Comparison of ENCODE assay signal across 1 cellular context in genomic region chr4:138540056-138540800, GRCh38.
TF ChIP-seq lines count a peak whose summit lies in the region.

No MANE protein-coding gene starts in this region.

TF ChIP-seq in GM23338, 12 proteins besides CTCF, POLR2A, EP300 and RAD21:
- TF ChIP-seq ZNF462 (CRISPR knock-in tag; IDR thresholded peaks at IDR 0.05) (no peak), ETS1 (IDR thresholded peaks at IDR 0.05) (no peak), ZNF114 (CRISPR knock-in tag; IDR thresholded peaks at IDR 0.05) (no peak), ZNF331 (CRISPR knock-in tag; IDR thresholded peaks at IDR 0.05; ENCODE audit: low read depth) (no peak), NANOG (IDR thresholded peaks at IDR 0.05; ENCODE audit: borderline replicate concordance) (no peak), EZH2 (IDR thresholded peaks at IDR 0.05; ENCODE audit: low read depth, unreplicated experiment) (no peak), POLR2AphosphoS5 (IDR thresholded peaks at IDR 0.05; ENCODE audit: low read depth) (no peak), EZH2phosphoT487 (IDR thresholded peaks at IDR 0.05; ENCODE audit: unreplicated experiment) (no peak), STAT1 (IDR thresholded peaks at IDR 0.05; ENCODE audit: unreplicated experiment) (no peak), CREB1 (CRISPR knock-in tag; IDR thresholded peaks at IDR 0.05; ENCODE audit: low read depth) (no peak), REST (IDR thresholded peaks at IDR 0.05; ENCODE audit: unreplicated experiment) (no peak), JUNB (IDR thresholded peaks at IDR 0.05; ENCODE audit: unreplicated experiment) (no peak)
TF ChIP-seq in GM23338: peak in this region for 0.
